25 cellular contexts compared by ENCODE assay signal in genomic region chr15:66709884-66710283, GRCh38. TPM values are rescaled to one million over a fixed set of nuclear protein-coding genes. Genes with fewer than 3 reads are reported as not detected.
"Had no signal": no experiment of that assay in that cellular context is flagged by ENCODE, and none has a peak within 500 bp of the region (broad histone marks: within the 10 kb centered on the region; RNA-seq: fewer than 3 reads in every experiment).

No MANE protein-coding gene starts in this region.

- FAIRE-seq: kidney had no signal

- H3K27ac ChIP-seq: adrenal gland, brain microvascular endothelial cell, right atrium auricular region, spleen, suprapubic skin, tibial nerve had no signal

- ATAC-seq: activated CD4-positive, alpha-beta T cell treated with anti-CD3 and anti-CD28 coated beads for 36 hours; activated T-cell treated with anti-CD3 and anti-CD28 coated beads, Interleukin-2, amount 50 U/mL, for 72 hours; esophagus mucosa; left colon; naive thymus-derived CD8-positive, alpha-beta T cell; T-cell had no signal

- H3K27me3 ChIP-seq: adrenal gland, ascending aorta, brain microvascular endothelial cell, right atrium auricular region, suprapubic skin, tibial nerve had no signal

- H3K9me3 ChIP-seq: adrenal gland, ascending aorta, right atrium auricular region, spleen, suprapubic skin, tibial nerve had no signal

- DNase-seq: activated CD4-positive, alpha-beta T cell treated with anti-CD3 and anti-CD28 coated beads for 36 hours; activated CD4-positive, CD25-positive, alpha-beta regulatory T cell; activated naive CD4-positive, alpha-beta T cell; activated T-cell treated with anti-CD3 and anti-CD28 coated beads for 4 hours; activated T-cell treated with anti-CD3 and anti-CD28 coated beads, Interleukin-2, amount 50 U/mL, for 72 hours; adrenal gland; brain microvascular endothelial cell; caudate nucleus; endodermal cell; foreskin fibroblast; head of caudate nucleus; hypothalamus; immature natural killer cell; kidney; left colon; naive thymus-derived CD8-positive, alpha-beta T cell; occipital lobe; spleen; stimulated activated naive CD4-positive, alpha-beta T cell; T-cell had no signal

- H3K36me3 ChIP-seq: adrenal gland, brain microvascular endothelial cell, right atrium auricular region, spleen, suprapubic skin had no signal

- H3K4me3 ChIP-seq: adrenal gland, ascending aorta, right atrium auricular region, spleen, suprapubic skin, tibial nerve had no signal

RNA-seq across cellular contexts. Expression of gene SMAD6, which starts 7.8 kb away (rescaled TPM):
- polyA plus RNA-seq: immature natural killer cell; naive thymus-derived CD8-positive, alpha-beta T cell had no signal
